8 cellular contexts compared by ENCODE assay signal in genomic region chr7:66114743-66115727, GRCh38. TPM values are rescaled to one million over a fixed set of nuclear protein-coding genes. Genes with fewer than 3 reads are reported as not detected.
DNase-seq lines count a peak whose midpoint lies in the region; ATAC-seq and TF ChIP-seq lines count a peak whose summit lies in the region.

CRCP (plus strand) TSS chr7:66114847; CDS start chr7:66114963, 116 bp downstream.

- ATAC-seq in GM18867 (IDR thresholded peaks at IDR 0.05; ENCODE audit: unreplicated experiment) (peak; percentile 88), HG03097 (IDR thresholded peaks at IDR 0.05; ENCODE audit: low FRiP score, unreplicated experiment) (peak; percentile 83), activated B cell treated with CpG ODN at 0.5 μM for 24 hours (ENCODE audit: low read depth) (peak; percentile 91)

- TF ChIP-seq CTCF in AG09309 (IDR thresholded peaks at IDR 0.05; ENCODE audit: control insufficient read depth, insufficient read depth, low read depth, low read length, missing control alignments) (peak; percentile 40), activated B cell treated with CpG ODN at 0.5 μM for 24 hours (IDR thresholded peaks at IDR 0.05) (no peak)

- CTCF ChIA-PET in activated B cell treated with CpG ODN at 0.5 μM for 24 hours (lab: Charles Lee), result no interaction called here

- no peaks in the 10 kb centered on the region for H3K9me3 Mint-ChIP-seq in activated B cell treated with CpG ODN at 0.5 μM for 24 hours

- intact Hi-C loops in activated B cell treated with CpG ODN at 0.5 μM for 24 hours (cut with micrococcal nuclease), result loop anchor here (1.0 to 2.0 kb wide), 5 partner anchors 16 to 378 kb away; partner anchors contain the start of genes ASL and TPST1

- peak within 1 kb of the TSS; percentile 93 for H3K27ac ChIP-seq in caudate nucleus (ENCODE audit: low read depth, low read length)

- H3K4me1 Mint-ChIP-seq in activated B cell treated with CpG ODN at 0.5 μM for 24 hours, result peaks cover 44% of the 10 kb centered on the region

- POLR2A ChIA-PET in activated B cell treated with CpG ODN at 0.5 μM for 24 hours (lab: Charles Lee), result interaction anchor here (0.5 to 2.4 kb wide), 17 partner anchors 8 to 1320 kb away, joined by 3 to 28 read pairs (median 5); partner anchors contain the start of genes ASL, ERV3-1, KCTD7 and TPST1

- no peaks in the 10 kb centered on the region for H3K27me3 Mint-ChIP-seq in activated B cell treated with CpG ODN at 0.5 μM for 24 hours

- DNase-seq in AG09309 (ENCODE audit: low read depth), result no peak
- peak; percentile 73 for DNase-seq in NCI-H2227 treated with DMSO at 0.1 percent for 48 hours (lab: John Stamatoyannopoulos, UW)
- peak; percentile 85 for DNase-seq in activated B cell treated with CpG ODN at 0.5 μM for 24 hours
- DNase-seq in caudate nucleus (lab: John Stamatoyannopoulos, UW), result peak in 60 of 61 donors; percentile 6 to 86 (median 68)
- DNase-seq in islet precursor cell, result peak; percentile 90
- DNase-seq in stimulated activated CD4-positive, alpha-beta T cell treated with anti-CD3 and anti-CD28 coated beads, Interleukin-12 subunit alpha, Interleukin-12 subunit beta, amount 100 ng/mL, for 48 hours (ENCODE audit: low read depth in 2 of 3, low spot score in 1 of 3), result peak; percentile 69 to 79 (median 71)

- peak within 1 kb of the TSS; percentile 95 for H3K4me3 Mint-ChIP-seq in activated B cell treated with CpG ODN at 0.5 μM for 24 hours

- peaks cover 30% of the 10 kb centered on the region for H3K36me3 Mint-ChIP-seq in activated B cell treated with CpG ODN at 0.5 μM for 24 hours (ENCODE audit: low read depth)

- peak within 1 kb of the TSS; percentile 88 for H3K4me3 ChIP-seq in AG09309 (ENCODE audit: control insufficient read depth, low read depth, low read length)

- H3K27ac Mint-ChIP-seq in activated B cell treated with CpG ODN at 0.5 μM for 24 hours, result peak within 1 kb of the TSS; percentile 95

RNA-seq across cellular contexts. Expression of gene CRCP, which starts in this region (rescaled TPM):
- total RNA-seq in activated B cell treated with CpG ODN at 0.5 μM for 24 hours, result 40.8 and 42.5 TPM in 2 replicates
